Comparison of ENCODE assay signal across 22 cellular contexts in genomic region chr18:8806798-8807501, GRCh38.
"Had no signal": no experiment of that assay in that cellular context is flagged by ENCODE, and none has a peak within 500 bp of the region (broad histone marks: within the 10 kb centered on the region; RNA-seq: fewer than 3 reads in every experiment).

No MANE protein-coding gene starts in this region.

- H3K4me3 Mint-ChIP-seq: activated CD4-positive, alpha-beta memory T cell treated with anti-CD3 and anti-CD28 coated beads for 36 hours; activated CD8-positive, alpha-beta memory T cell treated with anti-CD3 and anti-CD28 coated beads, Interleukin-2, amount 10 ng/mL, durations not matched to agents 7 days and 5 days; natural killer cell; stimulated activated memory B cell treated with anti-CD40 and anti-IgM and Interleukin-4, amounts not matched to agents 10 μg/mL and 1 μg/mL and 100 μg/mL, for 72 hours; T-helper 1 cell treated with Interleukin-12 subunit alpha and Interleukin-12 subunit beta and Interleukin-4 antibody, amounts not matched to agents 30 μg/mL and 1 μg/mL, for 36 hours had no signal

- H3K27ac Mint-ChIP-seq: activated CD4-positive, alpha-beta memory T cell treated with anti-CD3 and anti-CD28 coated beads for 36 hours; activated CD8-positive, alpha-beta memory T cell treated with anti-CD3 and anti-CD28 coated beads, Interleukin-2, amount 10 ng/mL, durations not matched to agents 7 days and 5 days; natural killer cell; stimulated activated memory B cell treated with anti-CD40 and anti-IgM and Interleukin-4, amounts not matched to agents 10 μg/mL and 1 μg/mL and 100 μg/mL, for 72 hours; T-helper 1 cell treated with Interleukin-12 subunit alpha and Interleukin-12 subunit beta and Interleukin-4 antibody, amounts not matched to agents 30 μg/mL and 1 μg/mL, for 36 hours had no signal

- H3K27ac ChIP-seq: adrenal gland, ascending aorta, epithelial cell of prostate, lower lobe of right lung, right lobe of liver, thoracic aorta, upper lobe of left lung had no signal

- H3K27me3 Mint-ChIP-seq: activated CD4-positive, alpha-beta memory T cell treated with anti-CD3 and anti-CD28 coated beads for 36 hours; stimulated activated memory B cell treated with anti-CD40 and anti-IgM and Interleukin-4, amounts not matched to agents 10 μg/mL and 1 μg/mL and 100 μg/mL, for 72 hours had no signal

- H3K4me3 ChIP-seq: adrenal gland, ascending aorta, heart left ventricle, lower lobe of right lung, right lobe of liver, thoracic aorta, upper lobe of left lung had no signal

- DNase-seq: activated CD4-positive, alpha-beta memory T cell treated with anti-CD3 and anti-CD28 coated beads for 36 hours; activated CD4-positive, alpha-beta T cell treated with anti-CD3 and anti-CD28 coated beads for 48 hours; activated CD4-positive, CD25-positive, alpha-beta regulatory T cell; activated CD8-positive, alpha-beta memory T cell treated with anti-CD3 and anti-CD28 coated beads, Interleukin-2, amount 10 ng/mL, durations not matched to agents 7 days and 5 days; activated effector memory CD4-positive, alpha-beta T cell treated with anti-CD3 and anti-CD28 coated beads, Interleukin-2, amount 50 U/mL, for 16 hours; activated naive CD4-positive, alpha-beta T cell treated with anti-CD3 and anti-CD28 coated beads, Interleukin-2, amount 50 U/mL, for 16 hours; activated T-cell treated with anti-CD3 and anti-CD28 coated beads for 4 hours; adrenal gland; cerebellar nuclear complex; cortex of kidney; heart left ventricle; islet precursor cell; lower lobe of right lung; natural killer cell; right lobe of liver; stimulated activated CD4-positive, alpha-beta T cell treated with anti-CD3 and anti-CD28 coated beads, Interleukin-2, amount 100 ng/mL, for 24 hours had no signal

- H3K9me3 Mint-ChIP-seq: activated CD4-positive, alpha-beta memory T cell treated with anti-CD3 and anti-CD28 coated beads for 36 hours; natural killer cell; stimulated activated memory B cell treated with anti-CD40 and anti-IgM and Interleukin-4, amounts not matched to agents 10 μg/mL and 1 μg/mL and 100 μg/mL, for 72 hours; T-helper 1 cell treated with Interleukin-12 subunit alpha and Interleukin-12 subunit beta and Interleukin-4 antibody, amounts not matched to agents 30 μg/mL and 1 μg/mL, for 36 hours had no signal

- H3K9me3 ChIP-seq: adrenal gland, ascending aorta, heart left ventricle, lower lobe of right lung, right lobe of liver, thoracic aorta, upper lobe of left lung had no signal

- H3K36me3 Mint-ChIP-seq: activated CD4-positive, alpha-beta memory T cell treated with anti-CD3 and anti-CD28 coated beads for 36 hours; activated CD8-positive, alpha-beta memory T cell treated with anti-CD3 and anti-CD28 coated beads, Interleukin-2, amount 10 ng/mL, durations not matched to agents 7 days and 5 days; natural killer cell had no signal

- H3K36me3 ChIP-seq: adrenal gland, ascending aorta, heart left ventricle, lower lobe of right lung, right lobe of liver, thoracic aorta, upper lobe of left lung had no signal

- ATAC-seq: activated CD8-positive, alpha-beta memory T cell treated with anti-CD3 and anti-CD28 coated beads, Interleukin-2, amount 10 ng/mL, durations not matched to agents 7 days and 5 days; lower lobe of right lung; stimulated activated memory B cell treated with anti-CD40 and anti-IgM and Interleukin-4, amounts not matched to agents 10 μg/mL and 1 μg/mL and 100 μg/mL, for 72 hours had no signal

- H3K27me3 ChIP-seq: adrenal gland, ascending aorta, heart left ventricle, right lobe of liver, upper lobe of left lung had no signal

- H3K4me1 ChIP-seq: adrenal gland, ascending aorta, lower lobe of right lung, upper lobe of left lung had no signal
